8 cellular contexts compared by ENCODE assay signal in genomic region chr6:13615802-13616140, GRCh38. TPM values are rescaled to one million over a fixed set of nuclear protein-coding genes. Genes with fewer than 3 reads are reported as not detected.
A peak's percentile ranks its signal among the peaks of the same experiment; 100 is the strongest.
DNase-seq lines count a peak whose midpoint lies in the region; ATAC-seq and FAIRE-seq lines count a peak whose summit lies in the region.

No MANE protein-coding gene starts in this region.

- CTCF ChIA-PET in activated CD4-positive, alpha-beta T cell treated with anti-CD3 and anti-CD28 coated beads, Interleukin-2, amount 10 ng/mL, durations not matched to agents 7 days and 5 days (lab: Charles Lee) = interaction anchor here (0.6 to 4.1 kb wide), 36 partner anchors 11 to 462 kb away, joined by 3 to 69 read pairs (median 4); partner anchors contain the start of genes RANBP9, SIRT5 and TBC1D7

- H4K8ac ChIP-seq in mesenchymal stem cell (ENCODE audit: low read length) = no peak overlapping the region

- H3K4me3 ChIP-seq in MG63 (peak overlapping the region; percentile 72), duodenal mucosa (ENCODE audit: low read depth in 1 of 2, low read length in 2 of 2) (peak overlapping the region; percentile 91 to 95), mesenchymal stem cell (ENCODE audit: insufficient read depth in 1 of 2, low read depth in 1 of 2, low read length in 2 of 2) (peak overlapping the region; percentile 90 to 98)

- peaks cover 19% of the 10 kb centered on the region for H3K36me3 Mint-ChIP-seq in activated CD4-positive, alpha-beta T cell treated with anti-CD3 and anti-CD28 coated beads, Interleukin-2, amount 10 ng/mL, durations not matched to agents 7 days and 5 days (ENCODE audit: low read depth)

- no peak overlapping the region for H3K14ac ChIP-seq in mesenchymal stem cell (ENCODE audit: low read length in 2 of 2)

- DNase-seq in GM19239 (ENCODE audit: insufficient read length, low spot score) = no peak
- DNase-seq in MG63 = peak; percentile 65
- peak; percentile 54 for DNase-seq in activated CD4-positive, alpha-beta T cell treated with anti-CD3 and anti-CD28 coated beads, Interleukin-2, amount 10 ng/mL, durations not matched to agents 7 days and 5 days
- peak; percentile 63 for DNase-seq in mesenchymal stem cell
- DNase-seq in stimulated activated CD8-positive, alpha-beta memory T cell treated with anti-CD3 and anti-CD28 coated beads, Interleukin-7, amount 100 ng/mL, for 1 hour (ENCODE audit: low read depth in 2 of 2) = peak; percentile 2 to 9

- peak; percentile 45 for FAIRE-seq in GM19239 (lab: Jason Lieb, UNC)

- H3K4me2 ChIP-seq in mesenchymal stem cell (ENCODE audit: low read length, poor library complexity, severe bottlenecking) = peak overlapping the region; percentile 90

- peak overlapping the region in 1 of 2 experiments; percentile 71 for H3K4ac ChIP-seq in mesenchymal stem cell (ENCODE audit: low read depth in 1 of 2, low read length in 2 of 2)

- no peaks in the 10 kb centered on the region for H3K27me3 Mint-ChIP-seq in activated CD4-positive, alpha-beta T cell treated with anti-CD3 and anti-CD28 coated beads, Interleukin-2, amount 10 ng/mL, durations not matched to agents 7 days and 5 days

- no peak overlapping the region for H2BK120ac ChIP-seq in mesenchymal stem cell (ENCODE audit: low read depth, low read length)

- H3K36me3 ChIP-seq in MG63 (peaks cover 43% of the 10 kb centered on the region), duodenal mucosa (ENCODE audit: control insufficient read depth in 1 of 2, insufficient read depth in 2 of 2, low read length in 2 of 2) (peaks cover 17 to 30% of the 10 kb centered on the region in 2 donors), mesenchymal stem cell (ENCODE audit: control insufficient read depth in 1 of 2, insufficient read depth in 2 of 2, low read depth in 1 of 2, low read length in 2 of 2) (peaks cover 8 to 48% of the 10 kb centered on the region in 2 experiments)

- no peak overlapping the region for H2BK12ac ChIP-seq in mesenchymal stem cell (ENCODE audit: low read length in 2 of 2)

- H3K27me3 ChIP-seq in MG63 (no peaks in the 10 kb centered on the region), duodenal mucosa (ENCODE audit: control insufficient read depth in 1 of 2, insufficient read depth in 2 of 2, low read length in 2 of 2) (no peaks in the 10 kb centered on the region), mesenchymal stem cell (ENCODE audit: control insufficient read depth in 1 of 2, insufficient read depth in 1 of 2, low read length in 2 of 2) (no peaks in the 10 kb centered on the region)

- 0% methylated on average over 11 of the region's 14 CpGs for WGBS in mesenchymal stem cell

- H3K23ac ChIP-seq in mesenchymal stem cell (ENCODE audit: low read length in 2 of 2) = no peak overlapping the region

- POLR2A ChIA-PET in activated CD4-positive, alpha-beta T cell treated with anti-CD3 and anti-CD28 coated beads, Interleukin-2, amount 10 ng/mL, durations not matched to agents 7 days and 5 days (lab: Charles Lee) = interaction anchor here (0.5 to 1.2 kb wide), 4 partner anchors 41 to 1169 kb away, joined by 3 to 4 read pairs (median 3); partner anchors contain the start of genes SIRT5 and TBC1D7

- H3K9ac ChIP-seq in duodenal mucosa (ENCODE audit: low read depth in 1 of 2, low read length in 2 of 2) = peak overlapping the region; percentile 80 to 92
- peak overlapping the region; percentile 99 for H3K9ac ChIP-seq in mesenchymal stem cell (ENCODE audit: low read length)

- H3K79me1 ChIP-seq in mesenchymal stem cell (replicated peaks; ENCODE audit: low read length, poor library complexity, severe bottlenecking) = peaks cover 13% of the 10 kb centered on the region

- H2BK15ac ChIP-seq in mesenchymal stem cell (ENCODE audit: low read depth, poor library complexity, severe bottlenecking) = no peak overlapping the region

- H3K18ac ChIP-seq in mesenchymal stem cell (ENCODE audit: low read depth in 1 of 2, low read length in 2 of 2) = no peak overlapping the region

- H3K27ac ChIP-seq in duodenal mucosa (ENCODE audit: low read depth, low read length) = peak overlapping the region; percentile 78
- H3K27ac ChIP-seq in mesenchymal stem cell (ENCODE audit: low read length, poor library complexity, severe bottlenecking) = peak overlapping the region; percentile 60

- no peaks in the 10 kb centered on the region for H3K9me3 Mint-ChIP-seq in activated CD4-positive, alpha-beta T cell treated with anti-CD3 and anti-CD28 coated beads, Interleukin-2, amount 10 ng/mL, durations not matched to agents 7 days and 5 days

- H3K27ac Mint-ChIP-seq in activated CD4-positive, alpha-beta T cell treated with anti-CD3 and anti-CD28 coated beads, Interleukin-2, amount 10 ng/mL, durations not matched to agents 7 days and 5 days = peak overlapping the region; percentile 92

- no peak overlapping the region for H4K91ac ChIP-seq in mesenchymal stem cell (ENCODE audit: low read length)

- no peak overlapping the region for H2AK5ac ChIP-seq in mesenchymal stem cell (ENCODE audit: low read length, severe bottlenecking)

- H2BK5ac ChIP-seq in mesenchymal stem cell (ENCODE audit: low read depth, low read length, poor library complexity, severe bottlenecking) = no peak overlapping the region

- H3K4me1 Mint-ChIP-seq in activated CD4-positive, alpha-beta T cell treated with anti-CD3 and anti-CD28 coated beads, Interleukin-2, amount 10 ng/mL, durations not matched to agents 7 days and 5 days = peaks cover 56% of the 10 kb centered on the region

- H2AFZ ChIP-seq in mesenchymal stem cell (ENCODE audit: low read depth, low read length) = no peak overlapping the region

- peaks cover 22 to 26% of the 10 kb centered on the region in 2 donors for H3K4me1 ChIP-seq in duodenal mucosa (ENCODE audit: control insufficient read depth in 1 of 2, insufficient read depth in 2 of 2, low read length in 2 of 2)
- no peaks in the 10 kb centered on the region for H3K4me1 ChIP-seq in mesenchymal stem cell (ENCODE audit: control insufficient read depth, insufficient read depth, low read depth, low read length)

- ATAC-seq in HG02763 (IDR thresholded peaks at IDR 0.05; ENCODE audit: unreplicated experiment) = no peak
- ATAC-seq in HG03469 (IDR thresholded peaks at IDR 0.05; ENCODE audit: unreplicated experiment) = no peak

- peak overlapping the region; percentile 92 for H3K4me3 Mint-ChIP-seq in activated CD4-positive, alpha-beta T cell treated with anti-CD3 and anti-CD28 coated beads, Interleukin-2, amount 10 ng/mL, durations not matched to agents 7 days and 5 days

- no peaks in the 10 kb centered on the region for H3K9me3 ChIP-seq in MG63
- no peaks in the 10 kb centered on the region for H3K9me3 ChIP-seq in duodenal mucosa (ENCODE audit: control insufficient read depth in 1 of 2, low read length in 2 of 2)
- H3K9me3 ChIP-seq in mesenchymal stem cell (ENCODE audit: control insufficient read depth, low read length) = no peaks in the 10 kb centered on the region

RNA-seq across cellular contexts. Expression of gene NOL7, which starts 0.6 kb away (rescaled TPM):
- 222 and 307 TPM in 2 replicates for total RNA-seq in MG63 (2014; rRNA removed; shearing (Covaris generic); ENCODE audit: low replicate concordance)
- total RNA-seq in activated CD4-positive, alpha-beta T cell treated with anti-CD3 and anti-CD28 coated beads, Interleukin-2, amount 10 ng/mL, durations not matched to agents 7 days and 5 days = 10 to 100 TPM; 53.5 to 57.7 TPM
- 110 TPM for polyA plus RNA-seq in mesenchymal stem cell (2013, experiment 1 of 2)
- 108 TPM for polyA plus RNA-seq in mesenchymal stem cell (2013, experiment 2 of 2)

RNA-seq across cellular contexts. Expression of gene SIRT5, which starts 41.4 kb away (rescaled TPM):
- total RNA-seq in MG63 (2014; rRNA removed; shearing (Covaris generic); ENCODE audit: low replicate concordance) = 18.1 and 34.3 TPM in 2 replicates
- total RNA-seq in activated CD4-positive, alpha-beta T cell treated with anti-CD3 and anti-CD28 coated beads, Interleukin-2, amount 10 ng/mL, durations not matched to agents 7 days and 5 days = 10 to 100 TPM; 14.3 to 19.4 TPM
- polyA plus RNA-seq in mesenchymal stem cell (2013, experiment 1 of 2) = 6.4 TPM
- polyA plus RNA-seq in mesenchymal stem cell (2013, experiment 2 of 2) = 5.4 TPM
